Comparison of ENCODE assay signal across 8 cellular contexts in the genomic region with DNA sequence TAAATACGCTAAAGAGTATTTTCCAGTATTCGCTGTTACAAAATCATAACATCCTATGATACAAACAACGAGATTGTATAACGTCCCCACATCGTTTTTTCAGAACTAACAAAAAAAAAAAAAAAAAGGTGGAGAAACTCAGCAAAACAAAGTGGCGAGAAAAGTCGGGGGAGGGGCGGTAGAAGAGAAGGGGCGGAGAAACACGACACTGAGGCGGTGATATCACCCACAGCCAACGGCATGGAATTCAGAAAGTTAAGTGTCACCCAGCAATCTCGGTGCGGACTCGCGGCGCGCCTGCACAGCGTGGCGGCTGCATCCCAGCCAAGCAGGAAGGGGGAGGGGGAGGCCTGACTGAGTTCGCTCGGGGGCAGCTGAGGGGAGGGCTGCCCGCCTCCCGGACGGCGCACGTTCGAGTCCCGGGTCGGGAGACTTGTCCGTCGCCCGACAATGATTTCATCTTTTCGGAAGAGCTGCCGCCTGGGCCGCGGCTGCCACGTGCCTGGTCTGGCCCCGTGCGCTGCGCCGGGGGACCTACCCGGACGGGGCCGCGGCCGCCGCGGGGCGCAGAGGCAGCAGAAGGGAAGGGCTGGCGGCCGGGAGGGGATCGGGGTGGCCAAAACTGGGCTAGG. TPM values are rescaled to one million over a fixed set of nuclear protein-coding genes. Genes with fewer than 3 reads are reported as not detected.
A peak's percentile ranks its signal among the peaks of the same experiment; 100 is the strongest.
DNase-seq lines count a peak whose midpoint lies in the region; ATAC-seq and TF ChIP-seq lines count a peak whose summit lies in the region.

No MANE protein-coding gene starts in this region.

- H3K4me1 ChIP-seq in HUES6 (ENCODE audit: control insufficient read depth, insufficient read depth, low read length) (peaks cover 52% of the 10 kb centered on the region), OCI-LY7 (ENCODE audit: insufficient read depth, low read length, poor library complexity, severe bottlenecking) (peaks cover 73% of the 10 kb centered on the region)

- peaks cover 40% of the 10 kb centered on the region for H3K27me3 ChIP-seq in HUES6 (ENCODE audit: control insufficient read depth, insufficient read depth, low read length)

- ATAC-seq in GM19395 (IDR thresholded peaks at IDR 0.05; ENCODE audit: unreplicated experiment) = peak; percentile 44

- TF ChIP-seq CTCF in AG10803 (conservative IDR thresholded peaks at IDR 0.05; ENCODE audit: low read length) (no peak), OCI-LY7 (conservative IDR thresholded peaks at IDR 0.05; ENCODE audit: low read length) (no peak), mesothelial cell of epicardium (IDR thresholded peaks at IDR 0.05; ENCODE audit: unreplicated experiment) (no peak)

- POLR2A ChIA-PET in OCI-LY7 (lab: Charles Lee) = interaction anchor here (0.9 to 2.4 kb wide), 7 partner anchors 11 to 519 kb away, joined by 3 to 11 read pairs (median 4); no protein-coding TSS in a partner anchor

- peak overlapping the region; percentile 92 for H3K9ac ChIP-seq in HUES6 (ENCODE audit: low read length)

- H2AFZ ChIP-seq in OCI-LY7 (ENCODE audit: low read length) = peak overlapping the region; percentile 53; the same call in 1 of the 2 replicates

- intact Hi-C loops in OCI-LY7 (cut with micrococcal nuclease; ENCODE audit: unreplicated experiment) = loop anchor here (5.0 to 10.0 kb wide), 7 partner anchors 258 to 1252 kb away; partner anchors contain the start of genes MAML3, NOCT and TBC1D9

- H3K27ac Mint-ChIP-seq in mesothelial cell of epicardium = peak overlapping the region; percentile 99

- peaks cover 41% of the 10 kb centered on the region for H4K20me1 ChIP-seq in OCI-LY7 (ENCODE audit: insufficient read depth, low read length)

- H3K4me1 Mint-ChIP-seq in mesothelial cell of epicardium = peaks cover 69% of the 10 kb centered on the region

- no peaks in the 10 kb centered on the region for H3K36me3 Mint-ChIP-seq in mesothelial cell of epicardium

- peak overlapping the region; percentile 86 for H3K4me2 ChIP-seq in OCI-LY7 (ENCODE audit: low read length)

- H3K4me3 ChIP-seq in AG10803 (ENCODE audit: low read length) (peak overlapping the region; percentile 88), HUES6 (ENCODE audit: low read depth, low read length) (peak overlapping the region; percentile 83), OCI-LY7 (ENCODE audit: low read depth, low read length, poor library complexity, severe bottlenecking) (peak overlapping the region; percentile 81)

- CTCF ChIA-PET in OCI-LY7 (lab: Charles Lee; ENCODE audit: unreplicated experiment) = no interaction called here

- peaks cover 29% of the 10 kb centered on the region for H3K27me3 Mint-ChIP-seq in mesothelial cell of epicardium (ENCODE audit: low read depth)

- no peaks in the 10 kb centered on the region for H3K9me3 ChIP-seq in HUES6 (ENCODE audit: control insufficient read depth, insufficient read depth, low read depth, low read length)
- no peaks in the 10 kb centered on the region for H3K9me3 ChIP-seq in OCI-LY7 (ENCODE audit: low read length)

- H3K9me3 Mint-ChIP-seq in mesothelial cell of epicardium = no peaks in the 10 kb centered on the region

- H3K27ac ChIP-seq in HUES6 (ENCODE audit: low read depth, low read length) = peak overlapping the region; percentile 62; the same call in 1 of the 2 replicates
- peak overlapping the region; percentile 87 for H3K27ac ChIP-seq in OCI-LY7 (ENCODE audit: low read depth, low read length, poor library complexity, severe bottlenecking)

- H3K9me2 ChIP-seq in OCI-LY7 (ENCODE audit: insufficient read depth, low read length) = no peaks in the 10 kb centered on the region

- peak; percentile 92 for DNase-seq in AG10803 (ENCODE audit: low read depth)
- peak; percentile 91 for DNase-seq in OCI-LY7 (ENCODE audit: low spot score)
- peak; percentile 73 for DNase-seq in activated T-cell treated with anti-CD3 and anti-CD28 coated beads for 48 hours (ENCODE audit: low read depth)
- DNase-seq in epidermal melanocyte (ENCODE audit: insufficient read length, low spot score) = peak; percentile 48
- peak; percentile 66 to 83 for DNase-seq in mesothelial cell of epicardium (ENCODE audit: low spot score in 2 of 2, unreplicated experiment in 2 of 2)
- DNase-seq in stimulated activated CD8-positive, alpha-beta memory T cell treated with anti-CD3 and anti-CD28 coated beads, Interleukin-15, amount 100 ng/mL, for 24 hours (ENCODE audit: low read depth) = peak; percentile 24

- no peaks in the 10 kb centered on the region for H3K36me3 ChIP-seq in HUES6 (ENCODE audit: control insufficient read depth, insufficient read depth, low read length)
- H3K36me3 ChIP-seq in OCI-LY7 (ENCODE audit: insufficient read depth, low read length) = peaks cover 15% of the 10 kb centered on the region

- BruUV-seq in OCI-LY7 (replicated peaks; lab: Mats Ljungman, UMichigan) = no TSS peak

- H3K4me3 Mint-ChIP-seq in mesothelial cell of epicardium = peak overlapping the region; percentile 94

- peaks cover 50% of the 10 kb centered on the region for H3K79me2 ChIP-seq in OCI-LY7 (ENCODE audit: insufficient read depth, low read depth, low read length)

RNA-seq across cellular contexts. Expression of gene SETD7, which starts 0.8 kb away (rescaled TPM):
- total RNA-seq in OCI-LY7 (2014; rRNA removed; shearing (Covaris generic)) = 17.6 and 21.0 TPM in 2 replicates
- 35.6 and 37.3 TPM in 2 replicates for total RNA-seq in OCI-LY7 (2022)
- 15.4 to 18.0 TPM (median 17.5 TPM) in 3 replicates for total RNA-seq in mesothelial cell of epicardium

Comparison
In these comparisons a context has a peak if more than half of its experiments do, and no peak if none do; other contexts are left out.
1. Peak in every context shown above with its lines: DNase-seq, ATAC-seq, H3K4me3 ChIP-seq and H3K27ac ChIP-seq.
2. DNase-seq: peak in every context shown above with its lines; median percentile 92 in AG10803; 91 in OCI-LY7; 74 in mesothelial cell of epicardium; 73 in activated T-cell treated with anti-CD3 and anti-CD28 coated beads for 48 hours; 48 in epidermal melanocyte; 24 in stimulated activated CD8-positive, alpha-beta memory T cell treated with anti-CD3 and anti-CD28 coated beads, Interleukin-15, amount 100 ng/mL, for 24 hours.